1 cellular context compared by ENCODE assay signal in the genomic region with DNA sequence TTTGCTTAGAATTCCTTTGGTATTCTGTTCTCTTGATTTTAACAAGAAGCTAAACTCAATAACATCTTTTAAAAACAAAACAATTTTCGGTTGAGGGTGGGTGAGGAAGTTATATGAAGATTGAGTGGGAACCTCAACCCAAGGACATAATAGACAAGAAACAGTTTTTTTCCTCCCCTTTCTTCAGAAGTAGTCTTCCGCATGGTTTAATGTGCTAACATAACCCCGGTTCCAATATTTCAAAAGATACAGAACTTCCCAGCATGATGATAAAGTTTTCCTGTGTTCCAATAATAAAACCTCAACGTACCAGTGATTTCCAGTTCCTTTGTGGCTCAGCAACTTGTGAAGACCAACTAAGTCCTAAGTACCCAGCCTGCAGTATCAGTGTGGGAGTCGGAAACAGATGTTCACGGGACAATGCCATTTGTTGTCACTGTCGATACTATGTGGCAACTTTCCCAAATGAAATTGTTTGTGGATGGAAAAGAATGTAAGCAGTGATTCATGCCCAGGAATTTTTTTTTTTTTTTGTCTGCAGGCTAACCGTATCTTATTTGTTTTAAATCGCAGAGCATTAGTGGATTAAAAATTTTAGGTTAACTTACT.
TF ChIP-seq lines count a peak whose summit lies in the region.

No MANE protein-coding gene starts in this region.

TF ChIP-seq in SK-N-SH, 30 proteins besides CTCF, POLR2A, EP300 and RAD21 (continued from another document):
- TF ChIP-seq EZH2phosphoT487 (IDR thresholded peaks at IDR 0.05; ENCODE audit: borderline replicate concordance, low read depth), result no peak
- no peak for TF ChIP-seq RCOR1 (IDR thresholded peaks at IDR 0.05; ENCODE audit: low read length)
- TF ChIP-seq FOXM1 (IDR thresholded peaks at IDR 0.05; ENCODE audit: low read depth), result no peak
- peak; percentile 32; the same call in 1 of the 2 replicates for TF ChIP-seq TCF12 (IDR thresholded peaks at IDR 0.05)
- TF ChIP-seq CHD2 (IDR thresholded peaks at IDR 0.05; ENCODE audit: low read length, partially characterized antibody), result no peak
- TF ChIP-seq, protein P1, sequence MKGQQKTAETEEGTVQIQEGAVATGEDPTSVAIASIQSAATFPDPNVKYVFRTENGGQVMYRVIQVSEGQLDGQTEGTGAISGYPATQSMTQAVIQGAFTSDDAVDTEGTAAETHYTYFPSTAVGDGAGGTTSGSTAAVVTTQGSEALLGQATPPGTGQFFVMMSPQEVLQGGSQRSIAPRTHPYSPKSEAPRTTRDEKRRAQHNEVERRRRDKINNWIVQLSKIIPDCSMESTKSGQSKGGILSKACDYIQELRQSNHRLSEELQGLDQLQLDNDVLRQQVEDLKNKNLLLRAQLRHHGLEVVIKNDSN (IDR thresholded peaks at IDR 0.05; ENCODE audit: borderline replicate concordance, low read depth), result no peak
- peak; percentile 36; the same call in 1 of the 2 replicates for TF ChIP-seq FOSL2 (IDR thresholded peaks at IDR 0.05; ENCODE audit: borderline replicate concordance, low read depth)
- TF ChIP-seq, protein P2, sequence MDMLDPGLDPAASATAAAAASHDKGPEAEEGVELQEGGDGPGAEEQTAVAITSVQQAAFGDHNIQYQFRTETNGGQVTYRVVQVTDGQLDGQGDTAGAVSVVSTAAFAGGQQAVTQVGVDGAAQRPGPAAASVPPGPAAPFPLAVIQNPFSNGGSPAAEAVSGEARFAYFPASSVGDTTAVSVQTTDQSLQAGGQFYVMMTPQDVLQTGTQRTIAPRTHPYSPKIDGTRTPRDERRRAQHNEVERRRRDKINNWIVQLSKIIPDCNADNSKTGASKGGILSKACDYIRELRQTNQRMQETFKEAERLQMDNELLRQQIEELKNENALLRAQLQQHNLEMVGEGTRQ (IDR thresholded peaks at IDR 0.05; ENCODE audit: borderline replicate concordance, low read depth, low read length), result no peak
- TF ChIP-seq SIN3A (IDR thresholded peaks at IDR 0.05; ENCODE audit: borderline replicate concordance, low read depth, low read length), result no peak
- no peak for TF ChIP-seq GABPA (IDR thresholded peaks at IDR 0.05; ENCODE audit: low read depth)
- no peak for TF ChIP-seq GATA2 (CRISPR knock-in tag; IDR thresholded peaks at IDR 0.05)
- TF ChIP-seq MEF2A (IDR thresholded peaks at IDR 0.05; ENCODE audit: borderline replicate concordance, low read depth), result no peak
- TF ChIP-seq RFX5 (IDR thresholded peaks at IDR 0.05; ENCODE audit: low read length), result no peak
- TF ChIP-seq JUND (IDR thresholded peaks at IDR 0.05), result 0 out of 2 replicates have a peak, but pooled peaks have one; percentile 13
TF ChIP-seq in SK-N-SH: peak in this region for 3.
